Comparison of ENCODE assay signal across 19 cellular contexts in the genomic region with DNA sequence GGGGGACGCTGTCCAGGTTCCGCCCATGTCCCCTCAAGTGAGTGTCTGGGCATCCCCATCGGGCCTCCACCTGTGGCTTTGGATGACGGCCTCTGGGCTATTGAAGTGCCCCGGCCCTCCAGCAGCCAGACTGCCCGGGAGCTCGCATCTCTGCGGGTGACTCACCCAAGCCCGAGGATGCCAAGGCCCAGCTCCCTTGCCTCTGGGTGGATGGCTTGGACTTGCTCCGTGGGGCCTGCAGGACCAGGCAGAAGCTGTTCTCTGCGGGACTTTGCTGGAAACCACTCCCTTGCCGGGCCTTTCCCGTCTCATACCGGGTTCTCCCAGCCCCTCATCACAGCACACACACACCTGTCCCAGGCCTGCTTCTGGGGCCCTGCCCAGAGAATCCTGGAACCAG. TPM values are rescaled to one million over a fixed set of nuclear protein-coding genes. Genes with fewer than 3 reads are reported as not detected.
DNase-seq lines count a peak whose midpoint lies in the region; ATAC-seq lines count a peak whose summit lies in the region.
"Had no signal": no experiment of that assay in that cellular context is flagged by ENCODE, and none has a peak within 500 bp of the region (broad histone marks: within the 10 kb centered on the region; RNA-seq: fewer than 3 reads in every experiment).

No MANE protein-coding gene starts in this region.

- ATAC-seq in HG02588 (IDR thresholded peaks at IDR 0.05; ENCODE audit: unreplicated experiment): no peak
- no peak for ATAC-seq in HG03196 (IDR thresholded peaks at IDR 0.05; ENCODE audit: unreplicated experiment)

- DNase-seq in A172 (ENCODE audit: low spot score) (peak; percentile 52), EL (peak; percentile 34), T1000 (lab: John Stamatoyannopoulos, UW) (peak; percentile 29), glomerular visceral epithelial cell (ENCODE audit: extremely low spot score) (peak; percentile 18), NCI-H146 (lab: John Stamatoyannopoulos, UW) (no peak), pons (ENCODE audit: low spot score) (no peak)
- DNase-seq: activated CD4-positive, alpha-beta T cell treated with anti-CD3 and anti-CD28 coated beads for 1 hour; brain microvascular endothelial cell; CD4-positive, alpha-beta T cell; Karpas-422; kidney glomerular epithelial cell; mesenchymal stem cell; naive B cell; NCI-H1092 treated with DMSO at 0.1 percent for 48 hours; NCI-H2081; stimulated activated CD4-positive, alpha-beta T cell treated with anti-CD3 and anti-CD28 coated beads, Interleukin-15, amount 100 ng/mL, for 24 hours; SW 1271 had no signal

RNA-seq across cellular contexts. Expression of a gene that starts 22.4 kb away (rescaled TPM):
- 16.2 and 18.4 TPM in 2 replicates for total RNA-seq in A172 (2014; rRNA removed; shearing (Covaris generic))

Comparison
In these comparisons a context has a peak if more than half of its experiments do, and no peak if none do; other contexts are left out.
1. DNase-seq: peak in A172 (single experiment), EL (single experiment), T1000 (single experiment) and glomerular visceral epithelial cell (single experiment); none in NCI-H146 (single experiment) and pons (single experiment).